Comparison of ENCODE assay signal across 9 cellular contexts in the genomic region with DNA sequence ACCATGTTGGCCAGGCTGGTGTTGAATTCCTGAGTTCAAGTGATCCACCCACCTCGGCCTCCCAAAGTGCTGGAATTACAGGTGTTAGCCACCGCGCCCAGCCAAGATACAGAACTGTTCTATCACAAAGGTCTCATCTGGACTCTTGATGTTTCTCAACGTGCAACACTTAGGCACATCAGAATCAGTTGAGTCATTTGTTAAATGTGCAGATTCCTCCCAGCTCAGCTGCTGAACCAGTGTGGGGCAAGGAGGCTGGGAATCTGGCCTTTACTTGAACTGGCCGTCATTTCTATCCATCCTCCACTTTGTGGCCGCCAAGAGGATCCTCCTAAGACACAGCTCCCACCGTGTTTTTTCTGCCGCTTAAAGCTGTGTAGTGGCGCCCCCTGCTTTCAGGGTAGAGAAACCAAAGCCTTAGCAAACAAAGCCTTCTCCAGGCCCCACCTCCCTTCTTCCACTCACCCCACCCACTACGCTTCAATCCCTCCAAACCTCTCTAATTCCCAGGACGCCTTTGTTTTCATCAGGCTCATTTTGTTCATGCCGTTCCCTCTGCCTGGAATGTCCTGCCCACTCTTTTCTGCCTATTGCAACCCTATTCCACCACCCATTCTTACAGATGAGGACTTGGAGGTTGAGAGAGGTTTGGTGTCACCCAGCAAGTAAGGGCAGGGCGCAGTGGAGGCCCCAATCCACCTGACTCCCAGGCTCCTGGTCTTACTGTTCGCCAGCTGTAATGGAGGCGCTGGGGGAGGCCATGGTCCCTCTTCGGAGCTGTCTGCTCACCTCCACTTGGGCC. TPM values are rescaled to one million over a fixed set of nuclear protein-coding genes. Genes with fewer than 3 reads are reported as not detected.
A peak's percentile ranks its signal among the peaks of the same experiment; 100 is the strongest.
DNase-seq lines count a peak whose midpoint lies in the region; ATAC-seq and TF ChIP-seq lines count a peak whose summit lies in the region.
"Had no signal": no experiment of that assay in that cellular context is flagged by ENCODE, and none has a peak within 500 bp of the region (broad histone marks: within the 10 kb centered on the region; RNA-seq: fewer than 3 reads in every experiment).

No MANE protein-coding gene starts in this region.

- POLR2A ChIA-PET in naive thymus-derived CD4-positive, alpha-beta T cell (lab: Charles Lee): no interaction called here

- H3K27ac ChIP-seq in WERI-Rb-1: peak overlapping the region; percentile 44
- H3K27ac ChIP-seq in naive thymus-derived CD4-positive, alpha-beta T cell (ENCODE audit: low read depth, low read length): no peak overlapping the region
- H3K27ac ChIP-seq: epithelial cell of prostate had no signal

- peaks cover 22% of the 10 kb centered on the region for H3K4me1 Mint-ChIP-seq in HFFc6 (ENCODE audit: low read depth)
- H3K4me1 Mint-ChIP-seq in stimulated activated effector memory CD8-positive, alpha-beta T cell treated with anti-CD3 and anti-CD28 coated beads, Interleukin-12 subunit alpha, Interleukin-12 subunit beta, amount 100 ng/mL, for 72 hours: no peaks in the 10 kb centered on the region
- H3K4me1 Mint-ChIP-seq in naive thymus-derived CD4-positive, alpha-beta T cell: peaks cover 0 to 9% (median 0%) of the 10 kb centered on the region in 7 donors

- H3K27me3 Mint-ChIP-seq in HFFc6 (ENCODE audit: insufficient read depth): peaks cover 4% of the 10 kb centered on the region; the same call in 1 of the 2 replicates
- H3K27me3 Mint-ChIP-seq in naive thymus-derived CD4-positive, alpha-beta T cell: peaks cover 4 to 34% (median 19%) of the 10 kb centered on the region in 5 donors

- intact Hi-C loops in left ventricle myocardium superior (cut with micrococcal nuclease): no loop called here
- intact Hi-C loops in naive thymus-derived CD4-positive, alpha-beta T cell (cut with micrococcal nuclease): loop anchor here in 1 of 2 donors (1.0 kb wide), 1 partner anchor 31 kb away; no protein-coding TSS in a partner anchor

- H3K4me3 ChIP-seq in WERI-Rb-1 (ENCODE audit: low read depth, low read length): no peak overlapping the region
- no peak overlapping the region for H3K4me3 ChIP-seq in naive thymus-derived CD4-positive, alpha-beta T cell (ENCODE audit: low read length)

- peak; percentile 76 for TF ChIP-seq CTCF in HFFc6 (IDR thresholded peaks at IDR 0.05)
- TF ChIP-seq CTCF in WERI-Rb-1 (IDR thresholded peaks at IDR 0.05; ENCODE audit: low read depth, low read length): peak; percentile 71

- CTCF ChIA-PET in naive thymus-derived CD4-positive, alpha-beta T cell (lab: Charles Lee): no interaction called here

- H3K4me3 Mint-ChIP-seq in HFFc6: no peak overlapping the region
- no peak overlapping the region for H3K4me3 Mint-ChIP-seq in stimulated activated effector memory CD8-positive, alpha-beta T cell treated with anti-CD3 and anti-CD28 coated beads, Interleukin-12 subunit alpha, Interleukin-12 subunit beta, amount 100 ng/mL, for 72 hours
- peak overlapping the region in 2 of 10 donors; percentile 10 to 29 for H3K4me3 Mint-ChIP-seq in naive thymus-derived CD4-positive, alpha-beta T cell

- no peaks in the 10 kb centered on the region for H3K9me3 Mint-ChIP-seq in HFFc6
- no peaks in the 10 kb centered on the region for H3K9me3 Mint-ChIP-seq in stimulated activated effector memory CD8-positive, alpha-beta T cell treated with anti-CD3 and anti-CD28 coated beads, Interleukin-12 subunit alpha, Interleukin-12 subunit beta, amount 100 ng/mL, for 72 hours
- no peaks in the 10 kb centered on the region for H3K9me3 Mint-ChIP-seq in naive thymus-derived CD4-positive, alpha-beta T cell

- H3K36me3 Mint-ChIP-seq in HFFc6 (ENCODE audit: low read depth): no peaks in the 10 kb centered on the region
- H3K36me3 Mint-ChIP-seq in stimulated activated effector memory CD8-positive, alpha-beta T cell treated with anti-CD3 and anti-CD28 coated beads, Interleukin-12 subunit alpha, Interleukin-12 subunit beta, amount 100 ng/mL, for 72 hours: no peaks in the 10 kb centered on the region
- H3K36me3 Mint-ChIP-seq in naive thymus-derived CD4-positive, alpha-beta T cell: no peaks in the 10 kb centered on the region

- H3K27me3 ChIP-seq in WERI-Rb-1 (ENCODE audit: insufficient read depth, low read depth, severe bottlenecking): no peaks in the 10 kb centered on the region
- peaks cover 0 to 4% of the 10 kb centered on the region in 2 donors for H3K27me3 ChIP-seq in naive thymus-derived CD4-positive, alpha-beta T cell (ENCODE audit: control insufficient read depth in 2 of 2, insufficient read depth in 2 of 2, low read length in 2 of 2)

- no peaks in the 10 kb centered on the region for H3K4me1 ChIP-seq in naive thymus-derived CD4-positive, alpha-beta T cell (ENCODE audit: control insufficient read depth in 2 of 2, insufficient read depth in 2 of 2, low read length in 2 of 2)

- H3K9me3 ChIP-seq in WERI-Rb-1 (ENCODE audit: severe bottlenecking): no peaks in the 10 kb centered on the region
- H3K9me3 ChIP-seq in naive thymus-derived CD4-positive, alpha-beta T cell (ENCODE audit: control insufficient read depth in 2 of 3, low read length in 3 of 3): no peaks in the 10 kb centered on the region

- H3K27ac Mint-ChIP-seq in HFFc6: no peak overlapping the region
- H3K27ac Mint-ChIP-seq in stimulated activated effector memory CD8-positive, alpha-beta T cell treated with anti-CD3 and anti-CD28 coated beads, Interleukin-12 subunit alpha, Interleukin-12 subunit beta, amount 100 ng/mL, for 72 hours: no peak overlapping the region
- H3K27ac Mint-ChIP-seq in naive thymus-derived CD4-positive, alpha-beta T cell: no peak overlapping the region

- no peaks in the 10 kb centered on the region for H3K36me3 ChIP-seq in WERI-Rb-1
- no peaks in the 10 kb centered on the region for H3K36me3 ChIP-seq in naive thymus-derived CD4-positive, alpha-beta T cell (ENCODE audit: control insufficient read depth in 2 of 3, insufficient read depth in 3 of 3, low read length in 3 of 3)

- peak; percentile 40 for DNase-seq in CD1c-positive myeloid dendritic cell (ENCODE audit: extremely low spot score)
- DNase-seq in HFFc6: peak; percentile 59
- DNase-seq in WERI-Rb-1: peak; percentile 83
- peak; percentile 51 for DNase-seq in left ventricle myocardium superior
- no peak for DNase-seq in stimulated activated effector memory CD8-positive, alpha-beta T cell treated with anti-CD3 and anti-CD28 coated beads, Interleukin-12 subunit alpha, Interleukin-12 subunit beta, amount 100 ng/mL, for 72 hours (ENCODE audit: low spot score in 2 of 2)
- DNase-seq in SW 1271 (lab: John Stamatoyannopoulos, UW): no peak
- DNase-seq in naive thymus-derived CD4-positive, alpha-beta T cell: no peak
- DNase-seq in NCI-H2081 treated with DMSO at 0.1 percent for 48 hours (lab: John Stamatoyannopoulos, UW): no peak

- ATAC-seq in left ventricle myocardium superior: peak; percentile 43
- peak; percentile 40 for ATAC-seq in stimulated activated effector memory CD8-positive, alpha-beta T cell treated with anti-CD3 and anti-CD28 coated beads, Interleukin-12 subunit alpha, Interleukin-12 subunit beta, amount 100 ng/mL, for 72 hours
- ATAC-seq in naive thymus-derived CD4-positive, alpha-beta T cell: no peak

RNA-seq across cellular contexts. Expression of a gene that starts 0.8 kb away (rescaled TPM):
- 10 to 100 TPM; 80.9 to 89.5 (median 84.7) TPM for total RNA-seq in HFFc6 (2021; fragmentation: NEBNext Ultra II Directional; extraction: Animal tissue kit (Norgen Biotek cat#: 25700))
- 111 TPM for total RNA-seq in left ventricle myocardium superior
- total RNA-seq in naive thymus-derived CD4-positive, alpha-beta T cell: 10 to 100 TPM in 4 of 5 experiments, under 1 TPM in 1; 0.41 to 23.2 (median 15.0) TPM
- polyA plus RNA-seq in naive thymus-derived CD4-positive, alpha-beta T cell: under 1 TPM; 0.26 to 0.76 TPM

RNA-seq across cellular contexts. Expression of a gene that starts 15.7 kb away (rescaled TPM):
- total RNA-seq in HFFc6 (2021; fragmentation: NEBNext Ultra II Directional; extraction: Animal tissue kit (Norgen Biotek cat#: 25700)): under 1 TPM in 5 of 6 experiments, not detected in 1; 0.12 to 0.37 (median 0.19) TPM
- 14,457 TPM for total RNA-seq in left ventricle myocardium superior
- total RNA-seq in naive thymus-derived CD4-positive, alpha-beta T cell: 1 to 10 TPM in 1 of 5 experiments, not detected in 4; 1.5 TPM
- polyA plus RNA-seq in naive thymus-derived CD4-positive, alpha-beta T cell: not detected

RNA-seq across cellular contexts. Expression of a gene that starts 46.2 kb away (rescaled TPM):
- 10 to 100 TPM; 46.9 to 59.4 (median 53.0) TPM for total RNA-seq in HFFc6 (2021; fragmentation: NEBNext Ultra II Directional; extraction: Animal tissue kit (Norgen Biotek cat#: 25700))
- 74.8 TPM for total RNA-seq in left ventricle myocardium superior
- 100 to 1,000 TPM in 1 of 5 experiments, 10 to 100 TPM in 4; 72.3 to 115 (median 73.9) TPM for total RNA-seq in naive thymus-derived CD4-positive, alpha-beta T cell
- 10 to 100 TPM; 57.5 to 61.2 TPM for polyA plus RNA-seq in naive thymus-derived CD4-positive, alpha-beta T cell

Comparison
In these comparisons a context has a peak if more than half of its experiments do, and no peak if none do; other contexts are left out.
1. DNase-seq: peak in CD1c-positive myeloid dendritic cell (single experiment), HFFc6 (single experiment), WERI-Rb-1 (single experiment) and left ventricle myocardium superior (single experiment); none in stimulated activated effector memory CD8-positive, alpha-beta T cell treated with anti-CD3 and anti-CD28 coated beads, Interleukin-12 subunit alpha, Interleukin-12 subunit beta, amount 100 ng/mL, for 72 hours (0 of 2), SW 1271 (0 of 2), naive thymus-derived CD4-positive, alpha-beta T cell (0 of 9) and NCI-H2081 treated with DMSO at 0.1 percent for 48 hours (single experiment).
2. RNA of a gene that starts 15.7 kb away (total RNA-seq): 14,457 TPM in left ventricle myocardium superior (single experiment); 0.12 to 0.37 TPM in HFFc6 and 1.5 TPM in naive thymus-derived CD4-positive, alpha-beta T cell; every median in the first group is over 1,000 times any median in the second.